ENCODE assay signal across 20 cellular contexts in the genomic region with DNA sequence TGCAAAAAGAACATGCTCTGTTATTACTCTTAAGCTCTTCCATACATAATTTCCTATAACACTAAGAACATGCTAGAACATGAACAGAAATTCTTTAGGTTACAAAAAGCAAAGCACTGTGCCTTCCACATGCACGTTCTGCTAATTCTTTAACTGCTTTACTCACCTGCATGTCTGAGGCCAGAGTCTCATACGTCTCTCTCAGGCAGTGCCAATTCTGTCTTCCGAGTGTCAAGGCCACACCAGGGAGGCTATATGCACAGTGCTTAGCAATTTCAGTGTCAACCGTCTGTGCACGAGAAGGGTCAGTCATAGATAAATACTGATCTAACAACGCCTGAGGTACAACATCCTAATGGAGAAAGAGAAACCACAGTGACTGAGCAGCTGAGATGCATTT.
"Had no signal": no experiment of that assay in that cellular context is flagged by ENCODE, and none has a peak within 500 bp of the region (broad histone marks: within the 10 kb centered on the region; RNA-seq: fewer than 3 reads in every experiment).

No MANE protein-coding gene starts in this region.

- H3K27me3 ChIP-seq: gastroesophageal sphincter, ovary, right atrium auricular region, suprapubic skin, thyroid gland, upper lobe of left lung, vagina had no signal

- H3K9me3 Mint-ChIP-seq: naive thymus-derived CD4-positive, alpha-beta T cell; neural crest cell had no signal

- H3K27me3 Mint-ChIP-seq: naive thymus-derived CD4-positive, alpha-beta T cell had no signal

- H3K4me3 Mint-ChIP-seq: naive thymus-derived CD4-positive, alpha-beta T cell; neural crest cell had no signal

- H3K4me3 ChIP-seq: gastroesophageal sphincter, lung, ovary, right atrium auricular region, suprapubic skin, thyroid gland, upper lobe of left lung, vagina had no signal

- H3K4me1 Mint-ChIP-seq: naive thymus-derived CD4-positive, alpha-beta T cell; neural crest cell had no signal

- H3K27ac ChIP-seq: gastroesophageal sphincter, ovary, right atrium auricular region, suprapubic skin, thyroid gland, upper lobe of left lung, vagina had no signal

- H3K36me3 ChIP-seq: ovary had no signal

- DNase-seq: effector memory CD4-positive, alpha-beta T cell; glutamatergic neuron; islet precursor cell; left cardiac atrium; left ventricle myocardium superior; mesendoderm; naive thymus-derived CD4-positive, alpha-beta T cell; nucleus accumbens; ovary; small intestine; stimulated activated CD4-positive, alpha-beta T cell treated with anti-CD3 and anti-CD28 coated beads, Interleukin-12 subunit alpha, Interleukin-12 subunit beta, amount 100 ng/mL, for 4 hours; stimulated activated naive CD4-positive, alpha-beta T cell treated with Interleukin-2 at 50 U/mL for 16 hours; thyroid gland; upper lobe of left lung had no signal

- H3K27ac Mint-ChIP-seq: naive thymus-derived CD4-positive, alpha-beta T cell had no signal

- ATAC-seq: gastroesophageal sphincter; left cardiac atrium; left ventricle myocardium superior; naive thymus-derived CD4-positive, alpha-beta T cell had no signal

- H3K9me3 ChIP-seq: gastroesophageal sphincter, ovary, right atrium auricular region, suprapubic skin, thyroid gland, upper lobe of left lung, vagina had no signal
